8 cellular contexts compared by ENCODE assay signal in the genomic region with DNA sequence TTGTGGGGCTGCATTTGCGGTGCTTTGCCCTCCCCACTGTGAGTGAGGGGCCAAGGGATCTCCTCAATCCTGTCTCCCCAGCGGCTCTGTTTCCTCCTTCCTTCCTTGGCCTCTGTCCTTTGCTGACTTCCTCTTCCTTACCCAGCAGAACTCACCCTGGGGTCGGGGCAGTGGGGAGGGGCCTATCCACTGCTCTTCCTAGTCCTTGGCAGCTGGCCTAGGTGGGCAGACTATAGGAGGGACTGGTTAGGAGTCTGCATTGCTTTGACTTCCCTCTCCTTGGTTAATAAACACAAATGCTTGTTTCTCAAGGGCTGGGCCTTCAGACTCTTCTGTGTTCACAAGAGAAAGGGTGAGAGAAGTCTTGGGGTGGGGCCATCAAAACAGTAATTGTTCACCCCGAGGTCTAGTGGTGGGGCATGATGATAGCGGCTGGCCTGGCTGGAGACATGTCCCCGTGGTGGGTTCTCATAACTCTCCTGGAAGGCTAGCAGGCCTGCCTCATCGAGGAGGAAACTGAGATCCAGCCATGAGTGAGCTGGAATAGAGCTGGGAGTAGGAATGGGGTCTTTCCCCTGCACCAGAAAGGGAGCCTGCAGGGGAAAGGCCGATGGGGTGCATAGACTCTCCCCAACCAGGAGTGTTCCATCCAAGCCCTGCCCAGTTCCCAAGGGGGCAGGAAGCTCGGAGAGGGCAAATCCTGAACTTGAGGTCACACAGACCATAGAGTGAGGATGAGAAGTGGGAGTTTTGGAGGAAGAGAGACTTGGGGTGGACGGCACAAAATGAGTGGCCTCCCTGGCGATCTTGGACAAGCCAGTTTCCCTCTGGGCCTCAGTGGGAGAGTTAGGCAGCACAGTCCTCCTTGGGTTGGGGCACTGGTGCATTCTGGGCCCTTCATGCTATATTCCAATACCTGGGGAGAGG. TPM values are rescaled to one million over a fixed set of nuclear protein-coding genes. Genes with fewer than 3 reads are reported as not detected.
DNase-seq lines count a peak whose midpoint lies in the region; ATAC-seq and TF ChIP-seq lines count a peak whose summit lies in the region.

No MANE protein-coding gene starts in this region.

- TF ChIP-seq POLR2A in adrenal gland (IDR thresholded peaks at IDR 0.05) = no peak

- H3K36me3 ChIP-seq in adrenal gland (replicated peaks in 1 of 2) (no peaks in the 10 kb centered on the region), neutrophil (no peaks in the 10 kb centered on the region)

- ATAC-seq in HG03442 (IDR thresholded peaks at IDR 0.05; ENCODE audit: unreplicated experiment) (no peak), GM21717 (IDR thresholded peaks at IDR 0.05; ENCODE audit: unreplicated experiment) (no peak)

- intact Hi-C loops in adrenal gland (cut with DNase I) = no loop called here

- no peak overlapping the region for H3K4me3 ChIP-seq in adrenal gland
- H3K4me3 ChIP-seq in neutrophil (ENCODE audit: low read depth in 1 of 2, low read length in 1 of 2) = no peak overlapping the region

- H3K4me1 ChIP-seq in adrenal gland (replicated peaks in 1 of 2) = peaks cover 7 to 26% of the 10 kb centered on the region in 2 donors
- H3K4me1 ChIP-seq in neutrophil (ENCODE audit: control insufficient read depth in 1 of 2, insufficient read depth in 1 of 2, low read depth in 1 of 2, low read length in 1 of 2) = peaks cover 34 to 41% of the 10 kb centered on the region in 2 experiments

- DNase-seq in GF-D8 (lab: John Stamatoyannopoulos, UW) (peak; percentile 10), MV-4-11 (lab: John Stamatoyannopoulos, UW) (peak; percentile 57), adrenal gland (peak in 2 of 7 donors; percentile 31 to 52), amniotic stem cell (lab: John Stamatoyannopoulos, UW) (no peak)
- DNase-seq in activated CD4-positive, CD25-positive, alpha-beta regulatory T cell (lab: John Stamatoyannopoulos, UW) = no peak

- H3K27me3 ChIP-seq in adrenal gland = no peaks in the 10 kb centered on the region
- H3K27me3 ChIP-seq in neutrophil = peaks cover 48% of the 10 kb centered on the region

- H3K9me3 ChIP-seq in adrenal gland (replicated peaks in 1 of 3) (no peaks in the 10 kb centered on the region), neutrophil (no peaks in the 10 kb centered on the region)

- H3K27ac ChIP-seq in adrenal gland (peak overlapping the region in 4 of 5 donors; percentile 1 to 63 (median 28)), neutrophil (peak overlapping the region; percentile 20)

- WGBS in adrenal gland, 4 donors = 63 to 76% (median 70%) methylated on average over 11 of the region's 11 CpGs

- TF ChIP-seq CTCF in adrenal gland (IDR thresholded peaks at IDR 0.05) (no peak), neutrophil (IDR thresholded peaks at IDR 0.05) (no peak)

RNA-seq across cellular contexts. Expression of gene FAM110A, which starts 12.7 kb away (rescaled TPM):
- 10 to 100 TPM in 5 of 8 donors, 1 to 10 TPM in 3; 4.8 to 16.7 (median 10.8) TPM for total RNA-seq in adrenal gland
- 1 to 10 TPM; 2.4 to 7.1 (median 6.2) TPM for polyA plus RNA-seq in adrenal gland

Comparison
In these comparisons a context has a peak if more than half of its experiments do, and no peak if none do; other contexts are left out.
1. DNase-seq: peak in GF-D8 (single experiment) and MV-4-11 (single experiment); none in activated CD4-positive, CD25-positive, alpha-beta regulatory T cell (0 of 4) and amniotic stem cell (single experiment).